In genomic region chr20:37296371-37296770, GRCh38 we compare ENCODE assay signal across 2 cellular contexts.
TF ChIP-seq lines count a peak whose summit lies in the region.

No MANE protein-coding gene starts in this region.

TF ChIP-seq in A549, 52 proteins besides CTCF, POLR2A, EP300 and RAD21:
- no peak for TF ChIP-seq PHF8 (IDR thresholded peaks at IDR 0.05; ENCODE audit: borderline replicate concordance, low read depth)
- no peak for TF ChIP-seq MAX (IDR thresholded peaks at IDR 0.05)
- no peak for TF ChIP-seq GATA3 (IDR thresholded peaks at IDR 0.05; ENCODE audit: borderline replicate concordance)
- no peak for TF ChIP-seq ZFP36 (IDR thresholded peaks at IDR 0.05; ENCODE audit: borderline replicate concordance, partially characterized antibody)
- no peak for TF ChIP-seq FOXS1 (CRISPR knock-in tag; IDR thresholded peaks at IDR 0.05)
- TF ChIP-seq MAZ (IDR thresholded peaks at IDR 0.05; ENCODE audit: borderline replicate concordance, low read depth, low read length) = no peak
- TF ChIP-seq KDM1A (IDR thresholded peaks at IDR 0.05; ENCODE audit: low read depth) = no peak
- TF ChIP-seq JUN (IDR thresholded peaks at IDR 0.05) = no peak

TF ChIP-seq in IMR-90, 13 proteins besides CTCF, POLR2A, EP300 and RAD21:
- TF ChIP-seq NFE2L2 (IDR thresholded peaks at IDR 0.05; ENCODE audit: low read depth, low read length) (no peak), CHD1 (IDR thresholded peaks at IDR 0.05; ENCODE audit: low read depth, low read length) (no peak), RFX5 (IDR thresholded peaks at IDR 0.05; ENCODE audit: low read depth, low read length) (no peak), MXI1 (IDR thresholded peaks at IDR 0.05; ENCODE audit: borderline replicate concordance, low read depth, low read length) (no peak), USF2 (IDR thresholded peaks at IDR 0.05; ENCODE audit: low read depth, low read length) (no peak), RCOR1 (IDR thresholded peaks at IDR 0.05; ENCODE audit: insufficient replicate concordance, low read length) (no peak), FOS (IDR thresholded peaks at IDR 0.05; ENCODE audit: low read depth, low read length) (no peak), CEBPB (IDR thresholded peaks at IDR 0.05; ENCODE audit: low read depth, low read length) (no peak), BHLHE40 (IDR thresholded peaks at IDR 0.05; ENCODE audit: low read depth, low read length) (no peak), MAZ (IDR thresholded peaks at IDR 0.05; ENCODE audit: borderline replicate concordance, low read depth, low read length) (no peak), SMC3 (IDR thresholded peaks at IDR 0.05; ENCODE audit: low read depth, low read length) (no peak), ELK1 (IDR thresholded peaks at IDR 0.05; ENCODE audit: borderline replicate concordance, low read depth, low read length) (no peak), MAFK (IDR thresholded peaks at IDR 0.05; ENCODE audit: low read depth, low read length) (no peak)
